ENCODE assay signal across 16 cellular contexts in the genomic region with DNA sequence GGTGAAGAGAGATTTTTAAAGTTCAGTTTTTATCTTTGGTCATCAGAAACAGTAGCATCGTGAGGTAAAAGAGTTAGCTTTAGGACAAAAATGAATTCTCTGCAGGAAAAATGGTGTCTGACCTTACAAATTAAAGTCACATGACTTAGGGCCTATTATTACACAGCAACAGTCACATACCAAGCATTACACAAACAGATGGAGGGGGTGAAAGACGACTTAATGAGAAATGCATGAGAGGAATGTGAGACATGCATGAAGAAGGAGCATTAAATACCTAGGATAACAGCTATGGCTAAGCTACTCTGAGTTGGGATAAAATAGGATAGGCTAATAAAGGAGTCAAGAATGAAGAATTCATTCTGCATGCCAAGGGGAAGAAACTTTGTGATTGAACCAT.
DNase-seq lines count a peak whose midpoint lies in the region; ATAC-seq and TF ChIP-seq lines count a peak whose summit lies in the region.
"Had no signal": no experiment of that assay in that cellular context is flagged by ENCODE, and none has a peak within 500 bp of the region (broad histone marks: within the 10 kb centered on the region; RNA-seq: fewer than 3 reads in every experiment).

No MANE protein-coding gene starts in this region.

- 0 out of 2 replicates have a peak, but pooled peaks cover 5% of the 10 kb centered on the region for H3K36me3 ChIP-seq in ACC112 (ENCODE audit: insufficient read depth, low read length)
- no peaks in the 10 kb centered on the region for H3K36me3 ChIP-seq in iPS DF 6.9 (ENCODE audit: control insufficient read depth, insufficient read depth, low read length)
- H3K36me3 ChIP-seq: HAP-1 had no signal

- WGBS in iPS DF 6.9 (ENCODE audit: insufficient coverage, insufficient read length) = no CpG with 5 or more reads among the region's 2 CpGs

- DNase-seq in HS-5 (ENCODE audit: low read depth) (peak; percentile 73), astrocyte of the hippocampus (ENCODE audit: low read depth, low spot score) (peak; percentile 85), iPS DF 6.9 (ENCODE audit: low read depth, low spot score) (peak; percentile 18), GM13977 (ENCODE audit: low spot score) (no peak), hippocampal formation (lab: John Stamatoyannopoulos, UW) (no peak)
- DNase-seq: ACHN; effector CD4-positive, alpha-beta T cell; NCI-H1417 treated with DMSO at 0.1 percent for 48 hours; NCI-H774; stimulated activated CD4-positive, alpha-beta T cell treated with anti-CD3 and anti-CD28 coated beads, Interleukin-2, amount 100 ng/mL, for 48 hours; stimulated activated naive CD8-positive, alpha-beta T cell treated with anti-CD3 and anti-CD28 coated beads, Interleukin-15, amount 100 ng/mL, for 72 hours had no signal

- no peaks in the 10 kb centered on the region for H3K9me3 ChIP-seq in iPS DF 6.9 (ENCODE audit: control insufficient read depth, insufficient read depth, low read length)
- H3K9me3 ChIP-seq: HAP-1 had no signal

- H3K27ac ChIP-seq in ACC112 (ENCODE audit: low read depth, low read length) = peak overlapping the region; percentile 51
- no peak overlapping the region for H3K27ac ChIP-seq in iPS DF 6.9 (ENCODE audit: low read length)
- H3K27ac ChIP-seq: parathyroid adenoma had no signal

- in situ Hi-C loops in GM13977 (cut with MboI; ENCODE audit: low pct_unique_long_range_greater_than_20kb, low sequenced_read_pairs, unreplicated experiment) = no loop called here

- no peak for ATAC-seq in esophagus mucosa
- no peak for ATAC-seq in HG02798 (IDR thresholded peaks at IDR 0.05; ENCODE audit: poor library complexity, unreplicated experiment)
- ATAC-seq: stimulated activated naive CD8-positive, alpha-beta T cell treated with anti-CD3 and anti-CD28 coated beads, Interleukin-15, amount 100 ng/mL, for 72 hours had no signal

- no peak for TF ChIP-seq CTCF in GM13977 (IDR thresholded peaks at IDR 0.05; ENCODE audit: extremely low read depth, insufficient read depth, missing control alignments)

- H3K79me2 ChIP-seq in ACC112 (ENCODE audit: control insufficient read depth, insufficient read depth, low read length, unreplicated experiment) = no peaks in the 10 kb centered on the region
- H3K79me2 ChIP-seq: parathyroid adenoma had no signal

- H3K27me3 ChIP-seq in ACC112 (ENCODE audit: insufficient read depth, low read length) = no peaks in the 10 kb centered on the region
- no peaks in the 10 kb centered on the region for H3K27me3 ChIP-seq in iPS DF 6.9 (ENCODE audit: control insufficient read depth, insufficient read depth, low read length)

- H3K4me1 ChIP-seq in ACC112 (ENCODE audit: control insufficient read depth, insufficient read depth, low read length, unreplicated experiment) = peaks cover 39% of the 10 kb centered on the region
- H3K4me1 ChIP-seq in iPS DF 6.9 (ENCODE audit: control insufficient read depth, insufficient read depth, low read length) = peaks cover 2% of the 10 kb centered on the region; the same call in 1 of the 2 replicates
- H3K4me1 ChIP-seq: HAP-1, parathyroid adenoma had no signal

- H2AFZ ChIP-seq in ACC112 (ENCODE audit: low read length, unreplicated experiment) = no peak overlapping the region
- H2AFZ ChIP-seq: parathyroid adenoma had no signal

- H3K4me3 ChIP-seq in ACC112 (ENCODE audit: low read depth, low read length) (no peak overlapping the region), iPS DF 6.9 (ENCODE audit: low read length) (no peak overlapping the region)
- H3K4me3 ChIP-seq: HAP-1 had no signal

Comparison
In these comparisons a context has a peak if more than half of its experiments do, and no peak if none do; other contexts are left out.
1. DNase-seq: peak in HS-5 (single experiment), astrocyte of the hippocampus (single experiment) and iPS DF 6.9 (single experiment); none in GM13977 (single experiment) and hippocampal formation (0 of 2).